8 cellular contexts compared by ENCODE assay signal in genomic region chr6:13273931-13274706, GRCh38. TPM values are rescaled to one million over a fixed set of nuclear protein-coding genes. Genes with fewer than 3 reads are reported as not detected.
DNase-seq lines count a peak whose midpoint lies in the region; ATAC-seq and TF ChIP-seq lines count a peak whose summit lies in the region.

No MANE protein-coding gene starts in this region.

- H3K9me2 ChIP-seq in DOHH2 (replicated peaks; ENCODE audit: control insufficient read depth, low read length): no peaks in the 10 kb centered on the region
- H3K9me2 ChIP-seq in PC-9 (ENCODE audit: insufficient read depth): no peaks in the 10 kb centered on the region

- H4K20me1 ChIP-seq in DOHH2 (ENCODE audit: control insufficient read depth, insufficient read depth, low read depth, low read length) (no peaks in the 10 kb centered on the region), PC-9 (ENCODE audit: insufficient read depth) (no peaks in the 10 kb centered on the region)

- intact Hi-C loops in PC-9 (cut with micrococcal nuclease; ENCODE audit: unreplicated experiment): no loop called here

- peak overlapping the region; percentile 60 to 79 (median 75) for H3K4me3 Mint-ChIP-seq in T-cell

- DNase-seq in T-cell (peak in 32 of 34 experiments; percentile 2 to 75 (median 53)), SKM-1 treated with dmso at 0.1 percent for 144 hours (lab: John Stamatoyannopoulos, UW; ENCODE audit: unreplicated experiment) (no peak), NCI-H1048 (lab: John Stamatoyannopoulos, UW) (no peak), PC-9 (no peak)
- peak; percentile 23 to 72 for DNase-seq in activated naive CD4-positive, alpha-beta T cell treated with anti-CD3 and anti-CD28 coated beads, Interleukin-2, amount 50 U/mL, for 72 hours (ENCODE audit: low spot score in 2 of 2)
- peak; percentile 57 for DNase-seq in stimulated activated CD4-positive, alpha-beta T cell treated with anti-CD3 and anti-CD28 coated beads, Interleukin-12 subunit alpha, Interleukin-12 subunit beta, amount 100 ng/mL, for 4 hours

- CTCF ChIA-PET in T-cell (lab: Charles Lee) (no interaction called here), PC-9 (lab: Charles Lee) (no interaction called here)

- no peaks in the 10 kb centered on the region for H3K27me3 ChIP-seq in DOHH2 (ENCODE audit: control insufficient read depth, low read length)
- no peaks in the 10 kb centered on the region for H3K27me3 ChIP-seq in PC-9 (ENCODE audit: insufficient read depth, low read depth)

- H3K27ac Mint-ChIP-seq in T-cell: peak overlapping the region; percentile 49 to 80
- H3K27ac Mint-ChIP-seq in activated naive CD4-positive, alpha-beta T cell treated with anti-CD3 and anti-CD28 coated beads, Interleukin-2, amount 50 U/mL, for 72 hours: peak overlapping the region; percentile 36 to 64

- H3K9me3 Mint-ChIP-seq in T-cell: no peaks in the 10 kb centered on the region
- H3K9me3 Mint-ChIP-seq in activated naive CD4-positive, alpha-beta T cell treated with anti-CD3 and anti-CD28 coated beads, Interleukin-2, amount 50 U/mL, for 72 hours: no peaks in the 10 kb centered on the region

- no peak overlapping the region for H3K27ac ChIP-seq in DOHH2 (ENCODE audit: low read depth, low read length)
- no peak overlapping the region for H3K27ac ChIP-seq in PC-9

- H3K4me1 ChIP-seq in DOHH2 (ENCODE audit: control insufficient read depth, low read length) (peaks cover 66% of the 10 kb centered on the region), PC-9 (replicated peaks; ENCODE audit: insufficient read depth) (peaks cover 9% of the 10 kb centered on the region)

- H3F3A ChIP-seq in DOHH2 (ENCODE audit: control insufficient read depth, insufficient read depth): no peaks in the 10 kb centered on the region
- no peaks in the 10 kb centered on the region for H3F3A ChIP-seq in PC-9 (ENCODE audit: insufficient read depth, low read depth)

- H3K4me3 ChIP-seq in DOHH2 (ENCODE audit: low read length): peak overlapping the region; percentile 81
- no peak overlapping the region for H3K4me3 ChIP-seq in PC-9

- H3K9me3 ChIP-seq in DOHH2 (ENCODE audit: control insufficient read depth, insufficient read depth, low read length) (no peaks in the 10 kb centered on the region), PC-9 (ENCODE audit: insufficient read depth, low read depth) (no peaks in the 10 kb centered on the region)

- BruUV-seq in PC-9 (replicated peaks; lab: Mats Ljungman, UMichigan): no TSS peak

- TF ChIP-seq CTCF in DOHH2 (IDR thresholded peaks at IDR 0.05; ENCODE audit: low read depth, low read length, poor library complexity, severe bottlenecking) (no peak), PC-9 (conservative IDR thresholded peaks at IDR 0.05) (no peak)

- H3K79me2 ChIP-seq in DOHH2 (ENCODE audit: control insufficient read depth, low read length) (peaks cover 33% of the 10 kb centered on the region), PC-9 (ENCODE audit: low read depth) (no peaks in the 10 kb centered on the region)

- H3K36me3 Mint-ChIP-seq in T-cell: peaks cover 12% of the 10 kb centered on the region
- no peaks in the 10 kb centered on the region for H3K36me3 Mint-ChIP-seq in activated naive CD4-positive, alpha-beta T cell treated with anti-CD3 and anti-CD28 coated beads, Interleukin-2, amount 50 U/mL, for 72 hours

- peaks cover 4% of the 10 kb centered on the region for H3K36me3 ChIP-seq in DOHH2 (ENCODE audit: control insufficient read depth, low read length)
- H3K36me3 ChIP-seq in PC-9 (ENCODE audit: low read depth): no peaks in the 10 kb centered on the region

- peaks cover 18 to 32% (median 29%) of the 10 kb centered on the region in 3 donors for H3K4me1 Mint-ChIP-seq in T-cell

- ATAC-seq in HG02642 (IDR thresholded peaks at IDR 0.05; ENCODE audit: poor library complexity, unreplicated experiment) (peak; percentile 54), T-cell (replicated peaks in 1 of 4) (peak; percentile 55 to 96 (median 67))
- ATAC-seq in activated naive CD4-positive, alpha-beta T cell treated with anti-CD3 and anti-CD28 coated beads, Interleukin-2, amount 50 U/mL, for 72 hours: peak; percentile 91 to 93

- peak overlapping the region; percentile 82 for H3K4me2 ChIP-seq in DOHH2 (ENCODE audit: low read length)
- no peak overlapping the region for H3K4me2 ChIP-seq in PC-9

- POLR2A ChIA-PET in T-cell (lab: Charles Lee) (interaction anchor here (0.7 to 0.9 kb wide), 2 partner anchors 13 to 28 kb away, joined by 3 read pairs; no protein-coding TSS in a partner anchor), PC-9 (lab: Charles Lee; ENCODE audit: unreplicated experiment) (interaction anchor here (0.6 kb wide), 1 partner anchor 276 kb away, joined by 3 read pairs; no protein-coding TSS in a partner anchor)

- no peak overlapping the region for H2AFZ ChIP-seq in PC-9

- no peaks in the 10 kb centered on the region for H3K27me3 Mint-ChIP-seq in T-cell

RNA-seq across cellular contexts. Expression of gene TBC1D7, which starts 54.2 kb away (rescaled TPM):
- total RNA-seq in T-cell: 10 to 100 TPM; 12.7 to 16.2 (median 14.6) TPM
- 10 to 100 TPM; 13.2 to 30.9 TPM for total RNA-seq in activated naive CD4-positive, alpha-beta T cell treated with anti-CD3 and anti-CD28 coated beads, Interleukin-2, amount 50 U/mL, for 72 hours
- 29.2 and 30.4 TPM in 2 replicates for total RNA-seq in PC-9 (2021)

Comparison
In these comparisons a context has a peak if more than half of its experiments do, and no peak if none do; other contexts are left out.
1. DNase-seq: peak in T-cell (32 of 34), activated naive CD4-positive, alpha-beta T cell treated with anti-CD3 and anti-CD28 coated beads, Interleukin-2, amount 50 U/mL, for 72 hours (2 of 2) and stimulated activated CD4-positive, alpha-beta T cell treated with anti-CD3 and anti-CD28 coated beads, Interleukin-12 subunit alpha, Interleukin-12 subunit beta, amount 100 ng/mL, for 4 hours (single experiment); none in SKM-1 treated with dmso at 0.1 percent for 144 hours (single experiment), NCI-H1048 (single experiment) and PC-9 (0 of 2).
2. Peak in every context shown above with its lines, with median percentiles within 50 percentile points of each other: ATAC-seq.